Comparison of ENCODE assay signal across 12 cellular contexts in genomic region chr5:89729623-89730390, GRCh38.
DNase-seq lines count a peak whose midpoint lies in the region; ATAC-seq and TF ChIP-seq lines count a peak whose summit lies in the region.
"Had no signal": no experiment of that assay in that cellular context is flagged by ENCODE, and none has a peak within 500 bp of the region (broad histone marks: within the 10 kb centered on the region; RNA-seq: fewer than 3 reads in every experiment).

No MANE protein-coding gene starts in this region.

- POLR2A ChIA-PET in naive thymus-derived CD8-positive, alpha-beta T cell (lab: Charles Lee): no interaction called here

- no peaks in the 10 kb centered on the region for H3K27me3 ChIP-seq in MM.1S (replicated peaks; ENCODE audit: insufficient read depth, low read length)
- H3K27me3 ChIP-seq in colonic mucosa: no peaks in the 10 kb centered on the region

- H3K36me3 Mint-ChIP-seq in naive thymus-derived CD8-positive, alpha-beta T cell: no peaks in the 10 kb centered on the region
- H3K36me3 Mint-ChIP-seq: activated naive CD8-positive, alpha-beta T cell had no signal

- no peak overlapping the region for H3K9ac ChIP-seq in MM.1S (ENCODE audit: low read length)
- H3K9ac ChIP-seq in colonic mucosa (ENCODE audit: low read depth in 2 of 2, low read length in 2 of 2): no peak overlapping the region

- TF ChIP-seq CTCF in MM.1S (IDR thresholded peaks at IDR 0.05; ENCODE audit: low read length) (peak; percentile 62), colonic mucosa (IDR thresholded peaks at IDR 0.05) (peak; percentile 16)

- H3K9me3 Mint-ChIP-seq in naive thymus-derived CD8-positive, alpha-beta T cell: peaks cover 0 to 4% (median 0%) of the 10 kb centered on the region in 9 donors
- H3K9me3 Mint-ChIP-seq: T-helper 1 cell treated with Interleukin-12 subunit alpha and Interleukin-12 subunit beta and Interleukin-4 antibody, amounts not matched to agents 30 μg/mL and 1 μg/mL, for 36 hours had no signal

- no peak overlapping the region for H3K27ac ChIP-seq in MM.1S (ENCODE audit: low read length)
- H3K27ac ChIP-seq in colonic mucosa: no peak overlapping the region

- H4K20me1 ChIP-seq in MM.1S (ENCODE audit: insufficient read depth, low read length): no peaks in the 10 kb centered on the region

- no peaks in the 10 kb centered on the region for H3K9me2 ChIP-seq in MM.1S (replicated peaks; ENCODE audit: insufficient read depth, low read length)

- H3K36me3 ChIP-seq in MM.1S (replicated peaks; ENCODE audit: insufficient read depth, low read length) (no peaks in the 10 kb centered on the region), colonic mucosa (no peaks in the 10 kb centered on the region)

- H3K27ac Mint-ChIP-seq in naive thymus-derived CD8-positive, alpha-beta T cell: no peak overlapping the region
- H3K27ac Mint-ChIP-seq: activated naive CD8-positive, alpha-beta T cell; T-helper 1 cell treated with Interleukin-12 subunit alpha and Interleukin-12 subunit beta and Interleukin-4 antibody, amounts not matched to agents 30 μg/mL and 1 μg/mL, for 36 hours had no signal

- H3K4me1 Mint-ChIP-seq in naive thymus-derived CD8-positive, alpha-beta T cell: peaks cover 0 to 24% (median 0%) of the 10 kb centered on the region in 4 donors

- H3K4me3 Mint-ChIP-seq in naive thymus-derived CD8-positive, alpha-beta T cell: no peak overlapping the region
- H3K4me3 Mint-ChIP-seq: activated naive CD8-positive, alpha-beta T cell; T-helper 1 cell treated with Interleukin-12 subunit alpha and Interleukin-12 subunit beta and Interleukin-4 antibody, amounts not matched to agents 30 μg/mL and 1 μg/mL, for 36 hours had no signal

- ATAC-seq in left cardiac atrium (peak; percentile 29 to 53), Right ventricle myocardium superior (ENCODE audit: poor library complexity) (no peak), GM18868 (IDR thresholded peaks at IDR 0.05; ENCODE audit: unreplicated experiment) (no peak)
- ATAC-seq in naive thymus-derived CD8-positive, alpha-beta T cell: no peak

- no peak overlapping the region for H3K4me2 ChIP-seq in MM.1S (ENCODE audit: low read depth, low read length)

- no peaks in the 10 kb centered on the region for H3K9me3 ChIP-seq in MM.1S (replicated peaks; ENCODE audit: insufficient read depth, low read length)
- no peaks in the 10 kb centered on the region for H3K9me3 ChIP-seq in colonic mucosa

- H2AFZ ChIP-seq in MM.1S (ENCODE audit: low read length): 0 out of 2 replicates have a peak overlapping the region, but pooled peaks have one; percentile 9

- no peaks in the 10 kb centered on the region for H3K79me2 ChIP-seq in MM.1S (ENCODE audit: low read length)

- no peaks in the 10 kb centered on the region for H3F3A ChIP-seq in MM.1S (ENCODE audit: insufficient read depth, low read length)

- DNase-seq in left cardiac atrium (peak; percentile 17), Right ventricle myocardium superior (no peak), MM.1S (peak; percentile 39), colonic mucosa (no peak), NCI-H345 (lab: John Stamatoyannopoulos, UW) (no peak), RPMI8226 (no peak)
- DNase-seq in naive thymus-derived CD8-positive, alpha-beta T cell: no peak
- DNase-seq: C1 segment of cervical spinal cord, right cardiac atrium had no signal

- no peak overlapping the region for H3K4me3 ChIP-seq in MM.1S (ENCODE audit: low read length)
- H3K4me3 ChIP-seq in colonic mucosa: no peak overlapping the region

- peaks cover 26% of the 10 kb centered on the region for H3K4me1 ChIP-seq in MM.1S (ENCODE audit: low read length)
- H3K4me1 ChIP-seq in colonic mucosa: no peaks in the 10 kb centered on the region

- no peaks in the 10 kb centered on the region for H3K27me3 Mint-ChIP-seq in naive thymus-derived CD8-positive, alpha-beta T cell
- H3K27me3 Mint-ChIP-seq: activated naive CD8-positive, alpha-beta T cell had no signal

- intact Hi-C loops in left cardiac atrium (cut with DNase I): no loop called here
- intact Hi-C loops in Right ventricle myocardium superior (cut with DNase I): no loop called here
- intact Hi-C loops in colonic mucosa (cut with DNase I): loop anchor here (5.0 kb wide), 1 partner anchor 1003 kb away; no protein-coding TSS in a partner anchor

Comparison
In these comparisons a context has a peak if more than half of its experiments do, and no peak if none do; other contexts are left out.
1. ATAC-seq: peak in left cardiac atrium (2 of 2); none in Right ventricle myocardium superior (single experiment), naive thymus-derived CD8-positive, alpha-beta T cell (0 of 2) and GM18868 (single experiment).
2. DNase-seq: peak in left cardiac atrium (single experiment) and MM.1S (single experiment); none in Right ventricle myocardium superior (single experiment), colonic mucosa (single experiment), NCI-H345 (single experiment), naive thymus-derived CD8-positive, alpha-beta T cell (0 of 10) and RPMI8226 (single experiment).